Comparison of ENCODE assay signal across 8 cellular contexts in genomic region chr1:45585496-45586075, GRCh38. TPM values are rescaled to one million over a fixed set of nuclear protein-coding genes. Genes with fewer than 3 reads are reported as not detected.
DNase-seq lines count a peak whose midpoint lies in the region; ATAC-seq and TF ChIP-seq lines count a peak whose summit lies in the region.

No MANE protein-coding gene starts in this region.

- peaks cover 61% of the 10 kb centered on the region for H3K79me2 ChIP-seq in KMS-11 (ENCODE audit: insufficient read depth, low read depth)

- peaks cover 39% of the 10 kb centered on the region for H4K20me1 ChIP-seq in KMS-11 (ENCODE audit: insufficient read depth)

- peak overlapping the region; percentile 89; the same call in 1 of the 2 replicates for H3K27ac ChIP-seq in KMS-11

- H3K4me1 ChIP-seq in KMS-11 (ENCODE audit: low read depth, poor library complexity, severe bottlenecking) (peaks cover 37% of the 10 kb centered on the region), mucosa of descending colon (ENCODE audit: low read depth) (peaks cover 19% of the 10 kb centered on the region)

- peak overlapping the region; percentile 100 for H3K4me3 Mint-ChIP-seq in central memory CD8-positive, alpha-beta T cell
- H3K4me3 Mint-ChIP-seq in naive B cell: peak overlapping the region; percentile 96 to 100 (median 100)

- peak overlapping the region; percentile 95; the same call in 1 of the 2 replicates for H3K9ac ChIP-seq in KMS-11

- H3K4me1 Mint-ChIP-seq in central memory CD8-positive, alpha-beta T cell: peaks cover 38% of the 10 kb centered on the region
- peaks cover 27 to 64% (median 44%) of the 10 kb centered on the region in 3 donors for H3K4me1 Mint-ChIP-seq in naive B cell

- ATAC-seq in central memory CD8-positive, alpha-beta T cell (replicated peaks; ENCODE audit: extremely low read depth, poor library complexity, severe bottlenecking): no peak
- no peak for ATAC-seq in naive B cell (ENCODE audit: low read depth in 2 of 2)
- ATAC-seq in mucosa of descending colon: no peak
- no peak for ATAC-seq in GM18517 (IDR thresholded peaks at IDR 0.05; ENCODE audit: unreplicated experiment)

- H3K9me3 Mint-ChIP-seq in central memory CD8-positive, alpha-beta T cell: no peaks in the 10 kb centered on the region
- peaks cover 0 to 5% (median 2%) of the 10 kb centered on the region in 7 donors for H3K9me3 Mint-ChIP-seq in naive B cell

- TF ChIP-seq CTCF in AG10803 (conservative IDR thresholded peaks at IDR 0.05; ENCODE audit: low read length) (no peak), KMS-11 (conservative IDR thresholded peaks at IDR 0.05; ENCODE audit: low read depth, low read length) (no peak), mucosa of descending colon (IDR thresholded peaks at IDR 0.05) (no peak)

- intact Hi-C loops in mucosa of descending colon (cut with DNase I, micrococcal nuclease): no loop called here

- H3K9me3 ChIP-seq in mucosa of descending colon: no peaks in the 10 kb centered on the region

- H3K4me3 ChIP-seq in AG10803 (ENCODE audit: low read length) (peak overlapping the region; percentile 99), KMS-11 (IDR thresholded peaks at IDR 0.05; ENCODE audit: insufficient read depth, low read depth, low read length) (peak overlapping the region; percentile 39), mucosa of descending colon (no peak overlapping the region)

- H3K27me3 ChIP-seq in KMS-11 (ENCODE audit: insufficient read depth, low read depth): no peaks in the 10 kb centered on the region

- H3K27ac Mint-ChIP-seq in central memory CD8-positive, alpha-beta T cell (ENCODE audit: low read depth): peak overlapping the region; percentile 99
- H3K27ac Mint-ChIP-seq in naive B cell: peak overlapping the region in 5 of 6 donors; percentile 78 to 97 (median 97)

- DNase-seq in AG10803 (ENCODE audit: low read depth) (no peak), naive B cell (no peak), mucosa of descending colon (no peak), iPS-NIHi7 (ENCODE audit: extremely low spot score) (no peak), inferior parietal cortex (ENCODE audit: extremely low spot score) (no peak)
- DNase-seq in central memory CD8-positive, alpha-beta T cell (ENCODE audit: low spot score in 2 of 2): peak in 1 of 2 donors; percentile 3

- no peak overlapping the region for H2AFZ ChIP-seq in KMS-11 (ENCODE audit: low read depth)

- no peaks in the 10 kb centered on the region for H3K27me3 Mint-ChIP-seq in central memory CD8-positive, alpha-beta T cell
- no peaks in the 10 kb centered on the region for H3K27me3 Mint-ChIP-seq in naive B cell

- peak overlapping the region; percentile 99 for H3K4me2 ChIP-seq in KMS-11

- H3K36me3 Mint-ChIP-seq in central memory CD8-positive, alpha-beta T cell (ENCODE audit: insufficient read depth): peaks cover 28% of the 10 kb centered on the region
- H3K36me3 Mint-ChIP-seq in naive B cell: peaks cover 0 to 9% of the 10 kb centered on the region in 2 donors

- H3K36me3 ChIP-seq in KMS-11 (ENCODE audit: insufficient read depth) (no peaks in the 10 kb centered on the region), mucosa of descending colon (ENCODE audit: low read depth) (no peaks in the 10 kb centered on the region)

RNA-seq across cellular contexts. Expression of gene NASP, which starts 1.7 kb away (rescaled TPM):
- polyA plus RNA-seq in naive B cell (ENCODE audit: low read depth in 6 of 6): 100 to 1,000 TPM in 4 of 6 donors, 10 to 100 TPM in 2; 90.5 to 140 (median 114) TPM
- 10 to 100 TPM; 51.5 to 69.1 (median 60.1) TPM for total RNA-seq in mucosa of descending colon

RNA-seq across cellular contexts. Expression of gene AKR1A1, which starts 35.0 kb away (rescaled TPM):
- 100 to 1,000 TPM; 123 to 249 (median 130) TPM for polyA plus RNA-seq in naive B cell (ENCODE audit: low read depth in 6 of 6)
- total RNA-seq in mucosa of descending colon: 100 to 1,000 TPM; 118 to 206 (median 190) TPM

RNA-seq across cellular contexts. Expression of gene CCDC17, which starts 38.3 kb away (rescaled TPM):
- polyA plus RNA-seq in naive B cell (ENCODE audit: low read depth in 6 of 6): under 1 TPM in 3 of 6 donors, not detected in 3; 0.08 to 0.57 (median 0.11) TPM
- total RNA-seq in mucosa of descending colon: 1 to 10 TPM; 4.1 to 6.8 (median 6.0) TPM
